15 cellular contexts compared by ENCODE assay signal in the genomic region with DNA sequence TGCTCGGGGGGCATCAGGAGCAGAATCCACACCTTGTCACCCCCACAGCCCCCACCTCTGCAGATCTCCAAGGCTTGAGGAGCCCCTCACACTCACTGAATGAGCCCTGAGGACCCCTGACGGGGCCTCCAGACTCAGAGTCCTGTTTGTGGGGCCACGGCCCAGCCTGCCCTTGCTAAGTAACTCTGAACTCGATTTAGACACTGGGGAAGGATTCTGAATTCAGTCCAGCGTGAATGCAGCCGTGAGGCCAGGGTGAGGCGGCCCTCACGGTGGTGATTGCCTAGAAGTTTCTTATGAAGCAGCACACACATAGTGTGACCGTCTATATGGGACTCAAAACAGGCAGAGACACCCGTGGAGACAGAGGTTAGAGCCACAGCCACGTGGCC.
"Had no signal": no experiment of that assay in that cellular context is flagged by ENCODE, and none has a peak within 500 bp of the region (broad histone marks: within the 10 kb centered on the region; RNA-seq: fewer than 3 reads in every experiment).

No MANE protein-coding gene starts in this region.

- H3K27me3 ChIP-seq: pancreas had no signal

- H3K36me3 ChIP-seq: pancreas, transverse colon had no signal

- H3K4me2 ChIP-seq: smooth muscle cell had no signal

- H3K27ac ChIP-seq: pancreas, transverse colon, VCaP had no signal

- H3K4me3 ChIP-seq: pancreas, SK-N-MC, smooth muscle cell, transverse colon had no signal

- ATAC-seq: pancreas, T-cell had no signal

- H3K4me3 Mint-ChIP-seq: activated naive CD4-positive, alpha-beta T cell treated with anti-CD3 and anti-CD28 coated beads, Interleukin-2, amount 50 U/mL, for 24 hours; brain; endodermal cell; nephron progenitor cell; T-cell had no signal

- H3K9me3 Mint-ChIP-seq: activated naive CD4-positive, alpha-beta T cell treated with anti-CD3 and anti-CD28 coated beads, Interleukin-2, amount 50 U/mL, for 24 hours; endodermal cell; nephron progenitor cell; T-cell had no signal

- H3K9me3 ChIP-seq: pancreas, transverse colon had no signal

- H3K4me1 ChIP-seq: pancreas had no signal

- DNase-seq: activated CD4-positive, alpha-beta T cell treated with anti-CD3 and anti-CD28 coated beads for 48 hours; amygdala; dermis blood vessel endothelial cell; endodermal cell; erythroblast; hippocampal formation; T-cell; transverse colon had no signal

- H3K36me3 Mint-ChIP-seq: activated naive CD4-positive, alpha-beta T cell treated with anti-CD3 and anti-CD28 coated beads, Interleukin-2, amount 50 U/mL, for 24 hours; brain; T-cell had no signal

- H3K27ac Mint-ChIP-seq: activated naive CD4-positive, alpha-beta T cell treated with anti-CD3 and anti-CD28 coated beads, Interleukin-2, amount 50 U/mL, for 24 hours; endodermal cell; nephron progenitor cell; T-cell had no signal
